ENCODE assay signal across 8 cellular contexts in genomic region chr7:137999496-138000080, GRCh38. TPM values are rescaled to one million over a fixed set of nuclear protein-coding genes. Genes with fewer than 3 reads are reported as not detected.
DNase-seq lines count a peak whose midpoint lies in the region; ATAC-seq and TF ChIP-seq lines count a peak whose summit lies in the region.

No MANE protein-coding gene starts in this region.

- H3K27ac Mint-ChIP-seq in activated B cell treated with CpG ODN at 0.5 μM for 24 hours = no peak overlapping the region

- no peaks in the 10 kb centered on the region for H4K20me1 ChIP-seq in HCT116 (ENCODE audit: insufficient read depth)

- peak overlapping the region; percentile 84 for H3K9ac ChIP-seq in HCT116 (ENCODE audit: low read length)

- H3K4me3 ChIP-seq in HCT116 (replicated peaks in 1 of 2; ENCODE audit: low read depth in 1 of 2, low read length in 2 of 2) (peak overlapping the region in 1 of 2 experiments; percentile 90; a peak in 1 of 4 replicates), skin epidermis (peak overlapping the region in 4 of 7 experiments; percentile 62 to 94 (median 85))

- H3K36me3 ChIP-seq in HCT116 (ENCODE audit: control insufficient read depth in 1 of 2, insufficient read depth in 2 of 2, low read length in 2 of 2) = no peaks in the 10 kb centered on the region

- DNase-seq in HCT116 (ENCODE audit: low read depth, low spot score) (no peak), activated B cell treated with CpG ODN at 0.5 μM for 24 hours (no peak), foreskin keratinocyte (peak in 1 of 2 donors; percentile 70), iPS-NIHi7 (ENCODE audit: extremely low spot score) (no peak), amniotic stem cell (lab: John Stamatoyannopoulos, UW) (no peak), GM19238 (ENCODE audit: insufficient read length, low spot score) (no peak)

- H3K9me3 ChIP-seq in HCT116 (ENCODE audit: control insufficient read depth in 1 of 2, insufficient read depth in 1 of 2, low read depth in 1 of 2, low read length in 2 of 2) = no peaks in the 10 kb centered on the region

- RAD21 ChIA-PET in HCT116 (lab: Charles Lee; ENCODE audit: low non-redundant PET in 1 of 2, low total read pairs in 2 of 2, uncharacterized antibody in 2 of 2, unreplicated experiment in 2 of 2) = interaction anchor here in 1 of 2 experiments (0.6 kb wide), 1 partner anchor 777 kb away, joined by 3 read pairs; no protein-coding TSS in a partner anchor

- no peaks in the 10 kb centered on the region for H3K27me3 ChIP-seq in HCT116 (ENCODE audit: insufficient read depth, low read length)
- H3K27me3 ChIP-seq in foreskin keratinocyte = no peaks in the 10 kb centered on the region

- no peaks in the 10 kb centered on the region for H3K9me2 ChIP-seq in HCT116 (ENCODE audit: insufficient read depth)

- no peaks in the 10 kb centered on the region for H3K27me3 Mint-ChIP-seq in activated B cell treated with CpG ODN at 0.5 μM for 24 hours

- TF ChIP-seq POLR2A in HCT116 (IDR thresholded peaks at IDR 0.05; ENCODE audit: borderline replicate concordance, extremely low read depth, insufficient read depth, insufficient read length) = no peak

- TF ChIP-seq RAD21 in HCT116 (IDR thresholded peaks at IDR 0.05; ENCODE audit: low read depth) = no peak

- POLR2A ChIA-PET in HCT116 (lab: Charles Lee) (interaction anchor here (0.7 kb wide), 1 partner anchor 189 kb away, joined by 3 read pairs; no protein-coding TSS in a partner anchor), activated B cell treated with CpG ODN at 0.5 μM for 24 hours (lab: Charles Lee) (interaction anchor here (0.6 to 1.0 kb wide), 2 partner anchors 13 to 34 kb away, joined by 3 to 4 read pairs; no protein-coding TSS in a partner anchor)

- H3K4me2 ChIP-seq in HCT116 (ENCODE audit: low read length) = peak overlapping the region; percentile 92

- no peak overlapping the region for H3K27ac ChIP-seq in HCT116 (ENCODE audit: low read depth, low read length)
- H3K27ac ChIP-seq in foreskin keratinocyte = peak overlapping the region; percentile 74
- peak overlapping the region in 17 of 21 experiments; percentile 34 to 95 (median 88) for H3K27ac ChIP-seq in skin epidermis

- CTCF ChIA-PET in HCT116 (lab: Charles Lee) = interaction anchor here (0.7 to 0.9 kb wide), 3 partner anchors 95 to 373 kb away, joined by 3 to 4 read pairs (median 3); no protein-coding TSS in a partner anchor
- CTCF ChIA-PET in activated B cell treated with CpG ODN at 0.5 μM for 24 hours (lab: Charles Lee) = interaction anchor here (1.0 to 7.3 kb wide), 3 partner anchors 10 to 94 kb away, joined by 4 to 53 read pairs (median 4); no protein-coding TSS in a partner anchor

- H3K36me3 Mint-ChIP-seq in activated B cell treated with CpG ODN at 0.5 μM for 24 hours (ENCODE audit: low read depth) = peaks cover 11% of the 10 kb centered on the region

- TF ChIP-seq CTCF in HCT116 (IDR thresholded peaks at IDR 0.05 in 2 of 3, conservative IDR thresholded peaks at IDR 0.05 in 1 of 3; ENCODE audit: borderline replicate concordance in 1 of 3, insufficient read depth in 1 of 3, low read depth in 2 of 3, low read length in 2 of 3) (no peak), activated B cell treated with CpG ODN at 0.5 μM for 24 hours (IDR thresholded peaks at IDR 0.05) (no peak), foreskin keratinocyte (conservative IDR thresholded peaks at IDR 0.05) (no peak)

- peaks cover 6 to 23% of the 10 kb centered on the region in 2 experiments; a peak in 3 of 4 replicates for H3K4me1 ChIP-seq in HCT116 (ENCODE audit: control insufficient read depth in 1 of 2, insufficient read depth in 2 of 2, low read length in 2 of 2)
- H3K4me1 ChIP-seq in foreskin keratinocyte = peaks cover 11% of the 10 kb centered on the region

- no peaks in the 10 kb centered on the region for H3K9me3 Mint-ChIP-seq in activated B cell treated with CpG ODN at 0.5 μM for 24 hours

- peaks cover 32% of the 10 kb centered on the region for H3K79me2 ChIP-seq in HCT116 (ENCODE audit: insufficient read depth, low read length)

- peak overlapping the region; percentile 98 for H3K4me3 Mint-ChIP-seq in activated B cell treated with CpG ODN at 0.5 μM for 24 hours

- H2AFZ ChIP-seq in HCT116 (ENCODE audit: low read depth, low read length, poor library complexity, severe bottlenecking) = no peak overlapping the region

- intact Hi-C loops in HCT116 (cut with micrococcal nuclease) = no loop called here
- intact Hi-C loops in activated B cell treated with CpG ODN at 0.5 μM for 24 hours (cut with micrococcal nuclease) = loop anchor here (5.0 kb wide), 3 partner anchors 738 to 1343 kb away; partner anchors contain the start of genes FMC1 and UBN2

- no TSS peak for BruUV-seq in HCT116 (replicated peaks; lab: Mats Ljungman, UMichigan)

- ATAC-seq in HCT116 (no peak), activated B cell treated with CpG ODN at 0.5 μM for 24 hours (ENCODE audit: low read depth) (no peak), foreskin keratinocyte (no peak), HG03469 (IDR thresholded peaks at IDR 0.05; ENCODE audit: unreplicated experiment) (no peak)

- peaks cover 48% of the 10 kb centered on the region for H3K4me1 Mint-ChIP-seq in activated B cell treated with CpG ODN at 0.5 μM for 24 hours

TF ChIP-seq in HCT116, 20 proteins besides CTCF, POLR2A, EP300 and RAD21:
- no peak for TF ChIP-seq JUND (IDR thresholded peaks at IDR 0.05)
- no peak for TF ChIP-seq TCF7L2 (IDR thresholded peaks at IDR 0.05; ENCODE audit: borderline replicate concordance, extremely low read depth, insufficient read depth, insufficient read length)
- no peak for TF ChIP-seq ATF3 (IDR thresholded peaks at IDR 0.05)
- no peak for TF ChIP-seq SRF (IDR thresholded peaks at IDR 0.05; ENCODE audit: low read depth)
- TF ChIP-seq ZFX (IDR thresholded peaks at IDR 0.05) = no peak
- TF ChIP-seq POLR2AphosphoS5 (IDR thresholded peaks at IDR 0.05; ENCODE audit: low read depth, low read length) = no peak
- no peak for TF ChIP-seq CBX3 (IDR thresholded peaks at IDR 0.05; ENCODE audit: low read depth)
- no peak for TF ChIP-seq FOSL1 (IDR thresholded peaks at IDR 0.05; ENCODE audit: low read depth)
- TF ChIP-seq CEBPB (IDR thresholded peaks at IDR 0.05; ENCODE audit: low read depth) = no peak
- no peak for TF ChIP-seq MAX (IDR thresholded peaks at IDR 0.05)
- TF ChIP-seq SIN3A (IDR thresholded peaks at IDR 0.05; ENCODE audit: low read depth) = no peak
- TF ChIP-seq EGR1 (IDR thresholded peaks at IDR 0.05; ENCODE audit: low read depth) = no peak
- TF ChIP-seq ELF1 (IDR thresholded peaks at IDR 0.05; ENCODE audit: borderline replicate concordance, low read depth) = no peak
- TF ChIP-seq EZH2phosphoT487 (IDR thresholded peaks at IDR 0.05; ENCODE audit: borderline replicate concordance) = no peak
TF ChIP-seq in HCT116: peak in this region for 0.

RNA-seq across cellular contexts. Expression of gene CREB3L2, which starts 2.3 kb away (rescaled TPM):
- 49.8 TPM for total RNA-seq in HCT116 (2021; ENCODE audit: unreplicated experiment)
- 15.1 and 19.0 TPM in 2 replicates for polyA plus RNA-seq in HCT116 (2012)
- total RNA-seq in activated B cell treated with CpG ODN at 0.5 μM for 24 hours = 16.6 and 21.7 TPM in 2 replicates
- total RNA-seq in foreskin keratinocyte = 23.7 and 31.8 TPM in 2 replicates
- 7.9 and 8.6 TPM in 2 replicates for polyA plus RNA-seq in foreskin keratinocyte
